10 cellular contexts compared by ENCODE assay signal in genomic region chr2:231929961-231930600, GRCh38. TPM values are rescaled to one million over a fixed set of nuclear protein-coding genes. Genes with fewer than 3 reads are reported as not detected.
DNase-seq lines count a peak whose midpoint lies in the region; ATAC-seq, FAIRE-seq and TF ChIP-seq lines count a peak whose summit lies in the region.
"Had no signal": no experiment of that assay in that cellular context is flagged by ENCODE, and none has a peak within 500 bp of the region (broad histone marks: within the 10 kb centered on the region; RNA-seq: fewer than 3 reads in every experiment).

No MANE protein-coding gene starts in this region.

- no TSS peak for BruUV-seq in GM12878 (replicated peaks; lab: Mats Ljungman, UMichigan)

- peaks cover 6 to 7% of the 10 kb centered on the region in 2 experiments; a peak in 3 of 4 replicates for H3K27me3 ChIP-seq in GM12878 (replicated peaks in 1 of 2; ENCODE audit: control insufficient read depth in 2 of 2, insufficient read depth in 2 of 2, low read length in 1 of 2)

- no peak for TF ChIP-seq POLR2A in GM12878 (IDR thresholded peaks at IDR 0.05; ENCODE audit: low read depth, low read length)

- no peak overlapping the region for H3K27ac ChIP-seq in GM12878 (ENCODE audit: control insufficient read depth, insufficient read depth)
- H3K27ac ChIP-seq: breast epithelium had no signal

- H3K9me3 ChIP-seq in GM12878 (replicated peaks; ENCODE audit: control insufficient read depth, insufficient read depth, low read length), result no peaks in the 10 kb centered on the region
- H3K9me3 ChIP-seq: breast epithelium had no signal

- intact Hi-C loops in GM12878 (cut with micrococcal nuclease; ENCODE audit: unreplicated experiment), result loop anchor here (5.0 to 10.0 kb wide), 2 partner anchors 365 to 512 kb away; no protein-coding TSS in a partner anchor

- peak; percentile 17; the same call in 1 of the 3 replicates for ATAC-seq in GM12878

- SMC1A ChIA-PET in GM12878 (lab: Charles Lee; ENCODE audit: uncharacterized antibody, unreplicated experiment), result interaction anchor here (1.5 kb wide), 1 partner anchor 9 kb away, joined by 3 read pairs; no protein-coding TSS in a partner anchor

- H3K4me1 ChIP-seq in GM12878 (ENCODE audit: control insufficient read depth, insufficient read depth, low read length), result peaks cover 13% of the 10 kb centered on the region

- no peak for FAIRE-seq in GM12878 (lab: Jason Lieb, UNC)

- no peak for TF ChIP-seq EP300 in GM12878 (IDR thresholded peaks at IDR 0.05; ENCODE audit: borderline replicate concordance in 1 of 2, control insufficient read depth in 1 of 2, low read depth in 2 of 2, low read length in 2 of 2)

- 34% methylated on average over 11 of the region's 11 CpGs for WGBS in GM12878 (ENCODE audit: insufficient coverage, insufficient replicate concordance, low lambda C conversion rate, missing lambda C conversion rate)

- RAD21 ChIA-PET in GM12878 (lab: Charles Lee; ENCODE audit: unreplicated experiment), result interaction anchor here (1.2 kb wide), 1 partner anchor 362 kb away, joined by 3 read pairs; no protein-coding TSS in a partner anchor

- no peak overlapping the region for H3K4me2 ChIP-seq in GM12878 (ENCODE audit: control insufficient read depth, insufficient read depth)

- in situ Hi-C loops in GM12878 (cut with MboI), result no loop called here

- no peak overlapping the region for H3K4me3 ChIP-seq in GM12878
- H3K4me3 ChIP-seq: breast epithelium had no signal

- no peak overlapping the region for H2AFZ ChIP-seq in GM12878 (ENCODE audit: control insufficient read depth, low read depth, low read length)

- CTCF ChIA-PET in GM12878 (lab: Yijun Ruan, JAX), result interaction anchor here (0.6 to 8.2 kb wide), 3 partner anchors 8 to 399 kb away, joined by 3 to 32 read pairs (median 4); no protein-coding TSS in a partner anchor

- no peak for TF ChIP-seq RAD21 in GM12878 (IDR thresholded peaks at IDR 0.05; ENCODE audit: insufficient read depth, low read depth, low read length)

- H4K20me1 ChIP-seq in GM12878 (ENCODE audit: control insufficient read depth, insufficient read depth), result no peaks in the 10 kb centered on the region

- H3K9ac ChIP-seq in GM12878 (ENCODE audit: control insufficient read depth, insufficient read depth, low read length), result no peak overlapping the region

- peak; percentile 22 to 55 (median 42); a peak in 5 of 6 replicates for TF ChIP-seq CTCF in GM12878 (IDR thresholded peaks at IDR 0.05 in 2 of 3, conservative IDR thresholded peaks at IDR 0.05 in 1 of 3; ENCODE audit: control insufficient read depth in 2 of 3, extremely low read depth in 1 of 3, insufficient read depth in 1 of 3, low read depth in 3 of 3, low read length in 3 of 3)

- POLR2A ChIA-PET in GM12878 (lab: Charles Lee), result no interaction called here

- H3K79me2 ChIP-seq in GM12878 (ENCODE audit: control insufficient read depth, insufficient read depth, low read length), result no peaks in the 10 kb centered on the region

- no peaks in the 10 kb centered on the region for H3K36me3 ChIP-seq in GM12878 (ENCODE audit: control insufficient read depth in 2 of 2, insufficient read depth in 2 of 2, low read length in 1 of 2)
- H3K36me3 ChIP-seq: breast epithelium had no signal

- peak; percentile 70 for DNase-seq in D341Med (ENCODE audit: low spot score)
- peak; percentile 24 for DNase-seq in HT-29 (ENCODE audit: low spot score)
- DNase-seq in GM12878 (ENCODE audit: low read depth, low spot score), result no peak
- peak; percentile 86 for DNase-seq in mesenteric fat pad (ENCODE audit: low spot score)
- no peak for DNase-seq in NCI-H1417 (lab: John Stamatoyannopoulos, UW)
- DNase-seq in NCI-H2196 (lab: John Stamatoyannopoulos, UW; ENCODE audit: unreplicated experiment), result no peak
- no peak for DNase-seq in GDM1 (lab: John Stamatoyannopoulos, UW)
- DNase-seq in DMS79 (lab: John Stamatoyannopoulos, UW), result no peak

TF ChIP-seq in GM12878, 131 proteins besides CTCF, POLR2A, EP300 and RAD21:
- TF ChIP-seq, protein P1, sequence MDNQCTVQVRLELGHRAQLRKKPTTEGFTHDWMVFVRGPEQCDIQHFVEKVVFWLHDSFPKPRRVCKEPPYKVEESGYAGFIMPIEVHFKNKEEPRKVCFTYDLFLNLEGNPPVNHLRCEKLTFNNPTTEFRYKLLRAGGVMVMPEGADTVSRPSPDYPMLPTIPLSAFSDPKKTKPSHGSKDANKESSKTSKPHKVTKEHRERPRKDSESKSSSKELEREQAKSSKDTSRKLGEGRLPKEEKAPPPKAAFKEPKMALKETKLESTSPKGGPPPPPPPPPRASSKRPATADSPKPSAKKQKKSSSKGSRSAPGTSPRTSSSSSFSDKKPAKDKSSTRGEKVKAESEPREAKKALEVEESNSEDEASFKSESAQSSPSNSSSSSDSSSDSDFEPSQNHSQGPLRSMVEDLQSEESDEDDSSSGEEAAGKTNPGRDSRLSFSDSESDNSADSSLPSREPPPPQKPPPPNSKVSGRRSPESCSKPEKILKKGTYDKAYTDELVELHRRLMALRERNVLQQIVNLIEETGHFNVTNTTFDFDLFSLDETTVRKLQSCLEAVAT (IDR thresholded peaks at IDR 0.05), result peak; percentile 82
- no peak for TF ChIP-seq SUPT20H (IDR thresholded peaks at IDR 0.05; ENCODE audit: borderline replicate concordance, control insufficient read depth, low read depth, low read length)
- no peak for TF ChIP-seq CHD2 (IDR thresholded peaks at IDR 0.05; ENCODE audit: borderline replicate concordance, low read depth, low read length)
- peak in 1 of 2 experiments; percentile 87; a peak in 2 of 4 replicates for TF ChIP-seq SRF (IDR thresholded peaks at IDR 0.05; ENCODE audit: low read depth in 2 of 2, low read length in 2 of 2)
TF ChIP-seq in GM12878: peak in this region for 2.

RNA-seq across cellular contexts. Expression of gene NPPC, which starts 3.9 kb away (rescaled TPM):
- total RNA-seq in HT-29 (2014; rRNA removed; shearing (Covaris generic)), result not detected in 2 replicates
- total RNA-seq in GM12878 (2013; cell fraction: nucleolus; rRNA removed), result not detected in 2 replicates
- total RNA-seq in GM12878 (2014; rRNA removed) (not detected in 2 replicates), GM12878 (2014; rRNA removed; fragmentation: Illumina TruSeq; extraction: Trizol) (not detected in 2 replicates), GM12878 (2021) (not detected in 2 replicates), mesenteric fat pad (2.5 TPM)
- not detected for polyA plus RNA-seq in GM12878 (2011; ENCODE audit: low read depth)
- polyA plus RNA-seq in GM12878 (2011; rRNA removed) (not detected in 2 replicates), GM12878 (2014; fragmentation: Illumina TruSeq; extraction: Trizol) (not detected in 2 replicates), GM12878 (2014; fragmentation: Nextera tagmentation; extraction: Ambion mirVana) (not detected), GM12878 (2014; rRNA removed) (not detected in 2 replicates), GM12878 (2016; fragmentation: Nextera tagmentation; extraction: Ambion mirVana) (under 1 TPM in 1 of 2 experiments, not detected in 1; 0.15 TPM)
- not detected in 2 replicates for polyA plus RNA-seq in GM12878 (2011; cell fraction: cytosol; rRNA removed)
- polyA plus RNA-seq in GM12878 (2011; cell fraction: nucleus; rRNA removed), result not detected in 2 replicates
- 0.21 TPM in 1 of 2 replicates, not detected in the other for polyA plus RNA-seq in GM12878 (2012)
- not detected in 2 replicates for polyA minus RNA-seq in GM12878 (2011; rRNA and poly(A)+ RNA removed)
- not detected in 2 replicates for polyA minus RNA-seq in GM12878 (2011; cell fraction: cytosol; rRNA and poly(A)+ RNA removed)
- 0.36 TPM in 1 of 2 replicates, not detected in the other for polyA minus RNA-seq in GM12878 (2011; cell fraction: nucleus; rRNA and poly(A)+ RNA removed)
- total RNA-seq: mononuclear cell had no signal

RNA-seq across cellular contexts. Expression of gene DIS3L2, which starts 31.4 kb away (rescaled TPM):
- 24.3 and 29.4 TPM in 2 replicates for total RNA-seq in HT-29 (2014; rRNA removed; shearing (Covaris generic))
- 89.0 and 104 TPM in 2 replicates for total RNA-seq in GM12878 (2013; cell fraction: nucleolus; rRNA removed)
- 20.8 and 25.4 TPM in 2 replicates for total RNA-seq in GM12878 (2014; rRNA removed)
- 12.0 and 12.7 TPM in 2 replicates for total RNA-seq in GM12878 (2014; rRNA removed; fragmentation: Illumina TruSeq; extraction: Trizol)
- total RNA-seq in GM12878 (2021), result 21.0 and 27.1 TPM in 2 replicates
- 8.1 TPM for polyA plus RNA-seq in GM12878 (2011; ENCODE audit: low read depth)
- polyA plus RNA-seq in GM12878 (2011; rRNA removed), result 4.5 and 7.8 TPM in 2 replicates
- 11.1 and 11.6 TPM in 2 replicates for polyA plus RNA-seq in GM12878 (2011; cell fraction: cytosol; rRNA removed)
- polyA plus RNA-seq in GM12878 (2011; cell fraction: nucleus; rRNA removed), result 47.8 and 55.6 TPM in 2 replicates
- 11.4 and 12.5 TPM in 2 replicates for polyA plus RNA-seq in GM12878 (2012)
- 11.2 and 14.3 TPM in 2 replicates for polyA plus RNA-seq in GM12878 (2014; fragmentation: Illumina TruSeq; extraction: Trizol)
- 1 to 10 TPM; 3.5 to 4.8 TPM for polyA plus RNA-seq in GM12878 (2014; fragmentation: Nextera tagmentation; extraction: Ambion mirVana)
- polyA plus RNA-seq in GM12878 (2014; rRNA removed), result 18.5 and 19.1 TPM in 2 replicates
- 10 to 100 TPM; 17.8 to 18.1 TPM for polyA plus RNA-seq in GM12878 (2016; fragmentation: Nextera tagmentation; extraction: Ambion mirVana)
- 10.3 and 13.2 TPM in 2 replicates for polyA minus RNA-seq in GM12878 (2011; rRNA and poly(A)+ RNA removed)
- polyA minus RNA-seq in GM12878 (2011; cell fraction: cytosol; rRNA and poly(A)+ RNA removed), result 4.6 and 5.1 TPM in 2 replicates
- 16.7 and 33.7 TPM in 2 replicates for polyA minus RNA-seq in GM12878 (2011; cell fraction: nucleus; rRNA and poly(A)+ RNA removed)
- total RNA-seq in mesenteric fat pad, result 33.5 TPM

Comparison
In these comparisons a context has a peak if more than half of its experiments do, and no peak if none do; other contexts are left out.
1. DNase-seq: peak in D341Med (single experiment), HT-29 (single experiment) and mesenteric fat pad (single experiment); none in GM12878 (single experiment), NCI-H1417 (0 of 3), NCI-H2196 (single experiment), GDM1 (single experiment) and DMS79 (single experiment).